Comparison of ENCODE assay signal across 27 cellular contexts in genomic region chr20:54846948-54847347, GRCh38.
"Had no signal": no experiment of that assay in that cellular context is flagged by ENCODE, and none has a peak within 500 bp of the region (broad histone marks: within the 10 kb centered on the region; RNA-seq: fewer than 3 reads in every experiment).

No MANE protein-coding gene starts in this region.

- ATAC-seq: stimulated activated effector memory CD8-positive, alpha-beta T cell treated with anti-CD3 and anti-CD28 coated beads, Interleukin-12 subunit alpha, Interleukin-12 subunit beta, amount 100 ng/mL, for 72 hours; stimulated activated memory B cell treated with anti-CD40 and anti-IgM and Interleukin-4, amounts not matched to agents 10 μg/mL and 1 μg/mL and 100 μg/mL, for 72 hours; stimulated activated naive B cell treated with anti-CD40 and anti-IgM and Interleukin-4, amounts not matched to agents 10 μg/mL and 1 μg/mL and 100 μg/mL, for 72 hours; stimulated activated naive CD8-positive, alpha-beta T cell treated with anti-CD3 and anti-CD28 coated beads, Interleukin-15, amount 100 ng/mL, for 72 hours; stimulated activated naive CD8-positive, alpha-beta T cell treated with anti-CD3 and anti-CD28 coated beads, Interleukin-15, Interleukin-2, amounts not matched to agents 100 U/mL and 50 U/mL, for 24 hours; upper lobe of right lung had no signal

- H3K36me3 ChIP-seq: stomach, suprapubic skin, thoracic aorta, thyroid gland, tibial artery, tibial nerve, transverse colon, upper lobe of left lung, upper lobe of right lung, uterus, vagina had no signal

- H3K27me3 ChIP-seq: stomach, testis, thyroid gland, tibial artery, tibial nerve, transverse colon, upper lobe of left lung, upper lobe of right lung, uterus, vagina had no signal

- H3K4me3 ChIP-seq: stomach, suprapubic skin, testis, thoracic aorta, thyroid gland, tibial artery, tibial nerve, transverse colon, upper lobe of left lung, upper lobe of right lung, uterus, vagina had no signal

- FAIRE-seq: urothelium cell line had no signal

- H3K9me3 ChIP-seq: stomach, suprapubic skin, testis, thoracic aorta, thyroid gland, tibial artery, tibial nerve, transverse colon, upper lobe of left lung, upper lobe of right lung, uterus, vagina had no signal

- H3K4me1 ChIP-seq: stomach, suprapubic skin, testis, thyroid gland, tibial artery, tibial nerve, transverse colon, upper lobe of left lung, upper lobe of right lung, uterus, vagina had no signal

- H3K27ac ChIP-seq: stomach, suprapubic skin, testis, thoracic aorta, thyroid gland, tibial artery, tibial nerve, transverse colon, upper lobe of left lung, upper lobe of right lung, uterus, vagina had no signal

- DNase-seq: stimulated activated CD4-positive, alpha-beta T cell treated with anti-CD3 and anti-CD28 coated beads, Interleukin-2, amount 100 ng/mL, for 48 hours; stimulated activated CD4-positive, alpha-beta T cell treated with anti-CD3 and anti-CD28 coated beads, Interleukin-4, amount 100 ng/mL, for 1 hour; stimulated activated CD4-positive, alpha-beta T cell treated with anti-CD3 and anti-CD28 coated beads, Interleukin-4, amount 100 ng/mL, for 24 hours; stimulated activated CD4-positive, alpha-beta T cell treated with anti-CD3 and anti-CD28 coated beads, Interleukin-4, amount 100 ng/mL, for 4 hours; stimulated activated CD8-positive, alpha-beta memory T cell treated with anti-CD3 and anti-CD28 coated beads, Interleukin-4, amount 100 ng/mL, for 48 hours; stimulated activated naive B cell treated with anti-CD40 and anti-IgM and Interleukin-4, amounts not matched to agents 10 μg/mL and 1 μg/mL and 100 μg/mL, for 72 hours; stimulated activated naive CD4-positive, alpha-beta T cell; stimulated activated naive CD4-positive, alpha-beta T cell treated with Interleukin-2 at 50 U/mL for 16 hours; stimulated activated naive CD8-positive, alpha-beta T cell treated with anti-CD3 and anti-CD28 coated beads, Interleukin-15, amount 100 ng/mL, for 72 hours; stimulated activated naive CD8-positive, alpha-beta T cell treated with anti-CD3 and anti-CD28 coated beads, Interleukin-15, Interleukin-2, amounts not matched to agents 100 U/mL and 50 U/mL, for 24 hours; stomach; substantia nigra; testis; thyroid gland; tibial artery; transverse colon; trophoblast cell; upper lobe of left lung; upper lobe of right lung; uterus had no signal
